ENCODE assay signal across 1 cellular context in the genomic region with DNA sequence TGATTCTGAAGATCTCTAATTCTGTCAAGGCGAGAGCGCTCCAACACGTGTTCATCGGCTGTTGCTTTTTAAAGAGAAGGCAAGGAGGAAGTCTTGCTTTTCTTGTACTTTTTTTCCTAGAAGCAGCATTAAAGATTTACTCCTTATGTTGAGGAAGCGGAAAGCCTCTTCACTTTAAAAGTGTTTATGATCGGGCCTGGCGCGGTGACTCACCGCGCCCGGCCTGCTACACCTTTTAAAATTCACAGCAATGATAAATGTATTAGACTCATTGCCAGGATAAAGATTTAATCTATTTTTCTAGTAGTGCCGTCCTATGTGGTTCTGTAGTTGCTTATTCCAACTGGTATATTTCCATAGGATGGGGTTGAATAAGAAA.
TF ChIP-seq lines count a peak whose summit lies in the region.

No MANE protein-coding gene starts in this region.

TF ChIP-seq in HepG2, 621 proteins besides CTCF, POLR2A, EP300 and RAD21:
- TF ChIP-seq AHDC1 (CRISPR knock-in tag; IDR thresholded peaks at IDR 0.05; ENCODE audit: borderline replicate concordance) (0 out of 2 replicates have a peak, but pooled peaks have one; percentile 8), TOE1 (CRISPR knock-in tag; IDR thresholded peaks at IDR 0.05) (peak; percentile 14; the same call in 1 of the 2 replicates), KLF16 (CRISPR knock-in tag; IDR thresholded peaks at IDR 0.05) (no peak; a peak in 1 of 4 replicates), MAZ (IDR thresholded peaks at IDR 0.05; ENCODE audit: borderline replicate concordance, low read depth, low read length) (no peak), MAZ (CRISPR knock-in tag; IDR thresholded peaks at IDR 0.05; ENCODE audit: low read depth) (no peak), FLYWCH1 (CRISPR knock-in tag; IDR thresholded peaks at IDR 0.05) (no peak), ZNF20 (CRISPR knock-in tag; IDR thresholded peaks at IDR 0.05) (no peak), ZNF816 (CRISPR knock-in tag; IDR thresholded peaks at IDR 0.05; ENCODE audit: borderline replicate concordance) (peak; percentile 91), ZFP41 (CRISPR knock-in tag; IDR thresholded peaks at IDR 0.05; ENCODE audit: borderline replicate concordance) (no peak), ZNF749 (CRISPR knock-in tag; IDR thresholded peaks at IDR 0.05; ENCODE audit: borderline replicate concordance) (no peak), JUND (CRISPR knock-in tag; IDR thresholded peaks at IDR 0.05) (no peak), ZNF709 (CRISPR knock-in tag; IDR thresholded peaks at IDR 0.05) (peak; percentile 57; the same call in 1 of the 2 replicates), ATF7-NPFF (CRISPR knock-in tag; IDR thresholded peaks at IDR 0.05; ENCODE audit: low read depth) (0 out of 2 replicates have a peak, but pooled peaks have one; percentile 1), SKI (IDR thresholded peaks at IDR 0.05; ENCODE audit: partially characterized antibody) (no peak), TGIF2 (CRISPR knock-in tag; IDR thresholded peaks at IDR 0.05) (0 out of 2 replicates have a peak, but pooled peaks have one; percentile 21), DNMT3B (CRISPR knock-in tag; conservative IDR thresholded peaks at IDR 0.05) (peak; percentile 68; the same call in 1 of the 2 replicates), LBX2 (CRISPR knock-in tag; IDR thresholded peaks at IDR 0.05; ENCODE audit: borderline replicate concordance) (no peak), TCF12 (IDR thresholded peaks at IDR 0.05) (no peak), TCF12 (CRISPR knock-in tag; IDR thresholded peaks at IDR 0.05) (0 out of 2 replicates have a peak, but pooled peaks have one; percentile 25), SSRP1 (CRISPR knock-in tag; IDR thresholded peaks at IDR 0.05) (0 out of 2 replicates have a peak, but pooled peaks have one; percentile 0), ZNF3 (CRISPR knock-in tag; IDR thresholded peaks at IDR 0.05) (no peak; the same call in 1 of the 2 replicates), NR0B2 (CRISPR knock-in tag; IDR thresholded peaks at IDR 0.05) (0 out of 2 replicates have a peak, but pooled peaks have one; percentile 1), ZFP82 (CRISPR knock-in tag; IDR thresholded peaks at IDR 0.05; ENCODE audit: borderline replicate concordance) (peak; percentile 19; the same call in 1 of the 2 replicates), ZNF670 (CRISPR knock-in tag; IDR thresholded peaks at IDR 0.05; ENCODE audit: borderline replicate concordance) (peak; percentile 82; the same call in 1 of the 2 replicates)
- TF ChIP-seq, protein P1, sequence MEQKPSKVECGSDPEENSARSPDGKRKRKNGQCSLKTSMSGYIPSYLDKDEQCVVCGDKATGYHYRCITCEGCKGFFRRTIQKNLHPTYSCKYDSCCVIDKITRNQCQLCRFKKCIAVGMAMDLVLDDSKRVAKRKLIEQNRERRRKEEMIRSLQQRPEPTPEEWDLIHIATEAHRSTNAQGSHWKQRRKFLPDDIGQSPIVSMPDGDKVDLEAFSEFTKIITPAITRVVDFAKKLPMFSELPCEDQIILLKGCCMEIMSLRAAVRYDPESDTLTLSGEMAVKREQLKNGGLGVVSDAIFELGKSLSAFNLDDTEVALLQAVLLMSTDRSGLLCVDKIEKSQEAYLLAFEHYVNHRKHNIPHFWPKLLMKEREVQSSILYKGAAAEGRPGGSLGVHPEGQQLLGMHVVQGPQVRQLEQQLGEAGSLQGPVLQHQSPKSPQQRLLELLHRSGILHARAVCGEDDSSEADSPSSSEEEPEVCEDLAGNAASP (CRISPR knock-in tag; IDR thresholded peaks at IDR 0.05; ENCODE audit: borderline replicate concordance), result no peak
